1 cellular context compared by ENCODE assay signal in the genomic region with DNA sequence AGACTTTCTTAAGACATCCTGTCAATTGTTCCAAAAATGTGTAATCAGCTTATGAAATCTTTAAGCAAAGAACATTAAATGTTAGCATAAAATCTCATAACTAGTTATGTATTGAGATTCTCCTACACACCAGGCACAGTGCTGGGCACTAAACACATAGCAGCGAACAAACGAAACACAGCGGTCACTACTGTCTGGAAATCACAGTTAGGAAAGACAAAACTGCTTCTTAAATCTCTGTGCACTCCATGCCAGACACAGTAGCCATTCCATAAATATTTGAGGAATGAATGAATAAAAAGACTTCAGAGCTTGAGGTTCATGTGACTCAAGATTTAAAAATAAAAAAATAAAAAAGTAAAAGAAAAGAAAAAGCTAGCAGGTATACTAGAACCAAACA.
TF ChIP-seq lines count a peak whose summit lies in the region.

No MANE protein-coding gene starts in this region.

TF ChIP-seq in HepG2, 621 proteins besides CTCF, POLR2A, EP300 and RAD21:
- TF ChIP-seq RBM39 (IDR thresholded peaks at IDR 0.05; ENCODE audit: low read depth, low read length, poor library complexity, severe bottlenecking) (no peak), ZNF274 (CRISPR knock-in tag; IDR thresholded peaks at IDR 0.05) (no peak), ZBTB1 (CRISPR knock-in tag; IDR thresholded peaks at IDR 0.05; ENCODE audit: borderline replicate concordance) (no peak), ZSCAN12 (CRISPR knock-in tag; IDR thresholded peaks at IDR 0.05) (no peak), ZFP82 (CRISPR knock-in tag; IDR thresholded peaks at IDR 0.05; ENCODE audit: borderline replicate concordance) (0 out of 2 replicates have a peak, but pooled peaks have one; percentile 27), SYNCRIP (IDR thresholded peaks at IDR 0.05; ENCODE audit: insufficient read depth, low read depth, low read length) (no peak), MAFG (CRISPR knock-in tag; IDR thresholded peaks at IDR 0.05) (no peak), RBM22 (optimal IDR thresholded peaks at IDR 0.05; ENCODE audit: low read length) (peak; percentile 65), ZNF891 (CRISPR knock-in tag; IDR thresholded peaks at IDR 0.05) (no peak), ZNF550 (CRISPR knock-in tag; IDR thresholded peaks at IDR 0.05; ENCODE audit: borderline replicate concordance) (no peak), ZIK1 (CRISPR knock-in tag; IDR thresholded peaks at IDR 0.05; ENCODE audit: borderline replicate concordance, low read depth) (no peak)
- TF ChIP-seq, protein P1, sequence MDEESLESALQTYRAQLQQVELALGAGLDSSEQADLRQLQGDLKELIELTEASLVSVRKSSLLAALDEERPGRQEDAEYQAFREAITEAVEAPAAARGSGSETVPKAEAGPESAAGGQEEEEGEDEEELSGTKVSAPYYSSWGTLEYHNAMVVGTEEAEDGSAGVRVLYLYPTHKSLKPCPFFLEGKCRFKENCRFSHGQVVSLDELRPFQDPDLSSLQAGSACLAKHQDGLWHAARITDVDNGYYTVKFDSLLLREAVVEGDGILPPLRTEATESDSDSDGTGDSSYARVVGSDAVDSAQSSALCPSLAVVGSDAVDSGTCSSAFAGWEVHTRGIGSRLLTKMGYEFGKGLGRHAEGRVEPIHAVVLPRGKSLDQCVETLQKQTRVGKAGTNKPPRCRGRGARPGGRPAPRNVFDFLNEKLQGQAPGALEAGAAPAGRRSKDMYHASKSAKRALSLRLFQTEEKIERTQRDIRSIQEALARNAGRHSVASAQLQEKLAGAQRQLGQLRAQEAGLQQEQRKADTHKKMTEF (CRISPR knock-in tag; IDR thresholded peaks at IDR 0.05) = no peak
- TF ChIP-seq, protein P2, sequence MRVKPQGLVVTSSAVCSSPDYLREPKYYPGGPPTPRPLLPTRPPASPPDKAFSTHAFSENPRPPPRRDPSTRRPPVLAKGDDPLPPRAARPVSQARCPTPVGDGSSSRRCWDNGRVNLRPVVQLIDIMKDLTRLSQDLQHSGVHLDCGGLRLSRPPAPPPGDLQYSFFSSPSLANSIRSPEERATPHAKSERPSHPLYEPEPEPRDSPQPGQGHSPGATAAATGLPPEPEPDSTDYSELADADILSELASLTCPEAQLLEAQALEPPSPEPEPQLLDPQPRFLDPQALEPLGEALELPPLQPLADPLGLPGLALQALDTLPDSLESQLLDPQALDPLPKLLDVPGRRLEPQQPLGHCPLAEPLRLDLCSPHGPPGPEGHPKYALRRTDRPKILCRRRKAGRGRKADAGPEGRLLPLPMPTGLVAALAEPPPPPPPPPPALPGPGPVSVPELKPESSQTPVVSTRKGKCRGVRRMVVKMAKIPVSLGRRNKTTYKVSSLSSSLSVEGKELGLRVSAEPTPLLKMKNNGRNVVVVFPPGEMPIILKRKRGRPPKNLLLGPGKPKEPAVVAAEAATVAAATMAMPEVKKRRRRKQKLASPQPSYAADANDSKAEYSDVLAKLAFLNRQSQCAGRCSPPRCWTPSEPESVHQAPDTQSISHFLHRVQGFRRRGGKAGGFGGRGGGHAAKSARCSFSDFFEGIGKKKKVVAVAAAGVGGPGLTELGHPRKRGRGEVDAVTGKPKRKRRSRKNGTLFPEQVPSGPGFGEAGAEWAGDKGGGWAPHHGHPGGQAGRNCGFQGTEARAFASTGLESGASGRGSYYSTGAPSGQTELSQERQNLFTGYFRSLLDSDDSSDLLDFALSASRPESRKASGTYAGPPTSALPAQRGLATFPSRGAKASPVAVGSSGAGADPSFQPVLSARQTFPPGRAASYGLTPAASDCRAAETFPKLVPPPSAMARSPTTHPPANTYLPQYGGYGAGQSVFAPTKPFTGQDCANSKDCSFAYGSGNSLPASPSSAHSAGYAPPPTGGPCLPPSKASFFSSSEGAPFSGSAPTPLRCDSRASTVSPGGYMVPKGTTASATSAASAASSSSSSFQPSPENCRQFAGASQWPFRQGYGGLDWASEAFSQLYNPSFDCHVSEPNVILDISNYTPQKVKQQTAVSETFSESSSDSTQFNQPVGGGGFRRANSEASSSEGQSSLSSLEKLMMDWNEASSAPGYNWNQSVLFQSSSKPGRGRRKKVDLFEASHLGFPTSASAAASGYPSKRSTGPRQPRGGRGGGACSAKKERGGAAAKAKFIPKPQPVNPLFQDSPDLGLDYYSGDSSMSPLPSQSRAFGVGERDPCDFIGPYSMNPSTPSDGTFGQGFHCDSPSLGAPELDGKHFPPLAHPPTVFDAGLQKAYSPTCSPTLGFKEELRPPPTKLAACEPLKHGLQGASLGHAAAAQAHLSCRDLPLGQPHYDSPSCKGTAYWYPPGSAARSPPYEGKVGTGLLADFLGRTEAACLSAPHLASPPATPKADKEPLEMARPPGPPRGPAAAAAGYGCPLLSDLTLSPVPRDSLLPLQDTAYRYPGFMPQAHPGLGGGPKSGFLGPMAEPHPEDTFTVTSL (CRISPR knock-in tag; IDR thresholded peaks at IDR 0.05; ENCODE audit: borderline replicate concordance) = no peak
